ENCODE assay signal across 37 cellular contexts in the genomic region with DNA sequence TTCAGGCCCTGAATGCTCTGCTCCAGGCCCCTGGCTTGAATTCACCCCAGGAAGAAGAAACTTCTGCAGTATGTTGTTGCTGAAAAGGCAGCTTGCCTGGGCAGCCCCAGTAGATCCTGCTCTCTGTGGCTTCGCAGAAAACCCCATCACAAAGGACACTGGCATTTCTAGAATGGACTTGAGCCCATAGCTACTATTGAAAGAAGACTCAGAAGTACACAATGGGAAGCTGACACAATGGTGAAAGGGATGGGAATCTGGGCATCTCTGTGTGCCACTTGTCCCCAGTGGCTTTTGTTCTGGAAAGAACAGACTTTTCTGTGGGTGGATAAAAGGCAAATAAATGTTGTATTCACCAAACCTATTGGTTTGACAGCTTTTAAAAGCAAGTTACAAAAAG.
"Had no signal": no experiment of that assay in that cellular context is flagged by ENCODE, and none has a peak within 500 bp of the region (broad histone marks: within the 10 kb centered on the region; RNA-seq: fewer than 3 reads in every experiment).

No MANE protein-coding gene starts in this region.

- H3K4me3 ChIP-seq: esophagus squamous epithelium, mucosa of descending colon, ovary, psoas muscle, right atrium auricular region, smooth muscle cell, stomach, thoracic aorta had no signal

- H3K9me3 Mint-ChIP-seq: activated naive CD4-positive, alpha-beta T cell treated with anti-CD3 and anti-CD28 coated beads, Interleukin-2, amount 10 ng/mL, durations not matched to agents 7 days and 5 days; activated naive CD8-positive, alpha-beta T cell treated with anti-CD3 and anti-CD28 coated beads, Interleukin-2, amount 50 U/mL, for 24 hours; nephron; stimulated activated naive B cell treated with anti-CD40 and anti-IgM and Interleukin-4, amounts not matched to agents 10 μg/mL and 1 μg/mL and 100 μg/mL, for 72 hours had no signal

- FAIRE-seq: bronchial epithelial cell, colon, endometrium, keratinocyte, TTC549, urothelium cell line had no signal

- H3K27ac ChIP-seq: epithelial cell of prostate, esophagus squamous epithelium, neutrophil, ovary, psoas muscle, right atrium auricular region, stomach, thoracic aorta, VCaP had no signal

- DNase-seq: activated CD4-positive, alpha-beta T cell treated with anti-CD3 and anti-CD28 coated beads for 4 hours; activated CD4-positive, alpha-beta T cell treated with anti-CD3 and anti-CD28 coated beads, Interleukin-2, amount 50 U/mL, for 4 hours; activated CD8-positive, alpha-beta memory T cell treated with anti-CD3 and anti-CD28 coated beads for 24 hours; activated gamma-delta T cell; activated naive CD4-positive, alpha-beta T cell treated with anti-CD3 and anti-CD28 coated beads, Interleukin-2, amount 10 ng/mL, durations not matched to agents 7 days and 5 days; activated naive CD8-positive, alpha-beta T cell treated with anti-CD3 and anti-CD28 coated beads, Interleukin-2, amount 50 U/mL, for 24 hours; dermis blood vessel endothelial cell; effector CD8-positive, alpha-beta T cell; esophagus squamous epithelium; foreskin melanocyte; glutamatergic neuron; left colon; mesenchymal stem cell; mucosa of descending colon; ovary; psoas muscle; SK-N-SH; stimulated activated CD4-positive, alpha-beta T cell treated with anti-CD3 and anti-CD28 coated beads, Interleukin-1b, Interleukin-23, amount 100 ng/mL, for 48 hours; stimulated activated naive B cell treated with anti-CD40 and anti-IgM and Interleukin-4, amounts not matched to agents 10 μg/mL and 1 μg/mL and 100 μg/mL, for 72 hours; stomach; SW 1271; T-helper 9 cell; trophoblast cell had no signal

- H3K4me2 ChIP-seq: SK-N-SH, smooth muscle cell had no signal

- H3K4me1 ChIP-seq: psoas muscle, right atrium auricular region had no signal

- H3K4me1 Mint-ChIP-seq: stimulated activated naive B cell treated with anti-CD40 and anti-IgM and Interleukin-4, amounts not matched to agents 10 μg/mL and 1 μg/mL and 100 μg/mL, for 72 hours had no signal

- ATAC-seq: activated naive CD8-positive, alpha-beta T cell treated with anti-CD3 and anti-CD28 coated beads, Interleukin-2, amount 50 U/mL, for 24 hours; left colon; mucosa of descending colon; psoas muscle; stimulated activated naive B cell treated with anti-CD40 and anti-IgM and Interleukin-4, amounts not matched to agents 10 μg/mL and 1 μg/mL and 100 μg/mL, for 72 hours had no signal

- H3K27me3 ChIP-seq: esophagus squamous epithelium, neutrophil, ovary, right atrium auricular region, stomach had no signal

- H3K9me3 ChIP-seq: esophagus squamous epithelium, mucosa of descending colon, neutrophil, ovary, psoas muscle, right atrium auricular region, SK-N-SH, thoracic aorta had no signal

- H3K27ac Mint-ChIP-seq: activated naive CD8-positive, alpha-beta T cell treated with anti-CD3 and anti-CD28 coated beads, Interleukin-2, amount 50 U/mL, for 24 hours; nephron; stimulated activated naive B cell treated with anti-CD40 and anti-IgM and Interleukin-4, amounts not matched to agents 10 μg/mL and 1 μg/mL and 100 μg/mL, for 72 hours had no signal

- H3K36me3 Mint-ChIP-seq: activated naive CD4-positive, alpha-beta T cell treated with anti-CD3 and anti-CD28 coated beads, Interleukin-2, amount 10 ng/mL, durations not matched to agents 7 days and 5 days; stimulated activated naive B cell treated with anti-CD40 and anti-IgM and Interleukin-4, amounts not matched to agents 10 μg/mL and 1 μg/mL and 100 μg/mL, for 72 hours had no signal

- H3K36me3 ChIP-seq: esophagus squamous epithelium, neutrophil, ovary, right atrium auricular region, stomach, thoracic aorta had no signal

- H3K27me3 Mint-ChIP-seq: activated naive CD4-positive, alpha-beta T cell treated with anti-CD3 and anti-CD28 coated beads, Interleukin-2, amount 10 ng/mL, durations not matched to agents 7 days and 5 days; activated naive CD8-positive, alpha-beta T cell treated with anti-CD3 and anti-CD28 coated beads, Interleukin-2, amount 50 U/mL, for 24 hours had no signal

- H3K9ac ChIP-seq: SK-N-SH had no signal

- H3K4me3 Mint-ChIP-seq: activated naive CD4-positive, alpha-beta T cell treated with anti-CD3 and anti-CD28 coated beads, Interleukin-2, amount 10 ng/mL, durations not matched to agents 7 days and 5 days; activated naive CD8-positive, alpha-beta T cell treated with anti-CD3 and anti-CD28 coated beads, Interleukin-2, amount 50 U/mL, for 24 hours; nephron; stimulated activated naive B cell treated with anti-CD40 and anti-IgM and Interleukin-4, amounts not matched to agents 10 μg/mL and 1 μg/mL and 100 μg/mL, for 72 hours; T-helper 1 cell treated with Interleukin-12 subunit alpha and Interleukin-12 subunit beta and Interleukin-4 antibody, amounts not matched to agents 30 μg/mL and 1 μg/mL, for 36 hours had no signal
